Comparison of ENCODE assay signal across 8 cellular contexts in genomic region chr4:10006236-10006603, GRCh38. TPM values are rescaled to one million over a fixed set of nuclear protein-coding genes. Genes with fewer than 3 reads are reported as not detected.
DNase-seq lines count a peak whose midpoint lies in the region; ATAC-seq and TF ChIP-seq lines count a peak whose summit lies in the region.

No MANE protein-coding gene starts in this region.

- no peak overlapping the region for H3K27ac ChIP-seq in A673 (ENCODE audit: low read depth, low read length, poor library complexity, severe bottlenecking)

- H3K9ac ChIP-seq in mucosa of stomach (ENCODE audit: low read length), result peak overlapping the region; percentile 54

- POLR2A ChIA-PET in A673 (lab: Charles Lee; ENCODE audit: low non-redundant PET), result no interaction called here

- H3K36me3 ChIP-seq in A673 (ENCODE audit: insufficient read depth, low read length, poor library complexity, severe bottlenecking) (no peaks in the 10 kb centered on the region), mucosa of stomach (ENCODE audit: control insufficient read depth, insufficient read depth, low read length) (no peaks in the 10 kb centered on the region)

- no peaks in the 10 kb centered on the region for H3K9me3 ChIP-seq in A673 (ENCODE audit: low read depth, low read length, poor library complexity, severe bottlenecking)
- no peaks in the 10 kb centered on the region for H3K9me3 ChIP-seq in mucosa of stomach (ENCODE audit: control insufficient read depth, low read length)

- TF ChIP-seq CTCF in A673 (conservative IDR thresholded peaks at IDR 0.05; ENCODE audit: low read depth, low read length), result no peak

- H3K27me3 ChIP-seq in A673 (replicated peaks; ENCODE audit: insufficient read depth, low read depth, low read length, poor library complexity) (peaks cover 5% of the 10 kb centered on the region), mucosa of stomach (ENCODE audit: control insufficient read depth, insufficient read depth, low read length) (no peaks in the 10 kb centered on the region)

- peak; percentile 15 for DNase-seq in A673 (ENCODE audit: low spot score)
- peak; percentile 88 for DNase-seq in NCI-H2029 (lab: John Stamatoyannopoulos, UW)
- DNase-seq in dermis blood vessel endothelial cell, result peak; percentile 86
- DNase-seq in posterior cingulate gyrus, result no peak
- DNase-seq in activated CD8-positive, alpha-beta memory T cell treated with anti-CD3 and anti-CD28 coated beads for 24 hours, result no peak

- CTCF ChIA-PET in A673 (lab: Charles Lee), result no interaction called here

- intact Hi-C loops in A673 (cut with micrococcal nuclease; ENCODE audit: unreplicated experiment), result no loop called here
- intact Hi-C loops in posterior cingulate gyrus (cut with DNase I), result no loop called here

- no TSS peak for BruUV-seq in A673 (replicated peaks; lab: Mats Ljungman, UMichigan)

- H3K4me3 ChIP-seq in A673 (ENCODE audit: low read depth, low read length, poor library complexity, severe bottlenecking), result no peak overlapping the region
- peak overlapping the region; percentile 2 for H3K4me3 ChIP-seq in mucosa of stomach (ENCODE audit: low read length)

- peak; percentile 38 for ATAC-seq in GM19452 (IDR thresholded peaks at IDR 0.05; ENCODE audit: unreplicated experiment)
- no peak for ATAC-seq in HG03045 (IDR thresholded peaks at IDR 0.05; ENCODE audit: unreplicated experiment)

- H3K4me1 ChIP-seq in A673 (ENCODE audit: insufficient read depth, low read length, poor library complexity, severe bottlenecking), result no peaks in the 10 kb centered on the region
- H3K4me1 ChIP-seq in mucosa of stomach (ENCODE audit: control insufficient read depth, insufficient read depth, low read length), result peaks cover 64% of the 10 kb centered on the region

RNA-seq across cellular contexts. Expression of gene SLC2A9, which starts 15.1 kb away (rescaled TPM):
- total RNA-seq in A673 (2021), result not detected in 2 replicates
- 0.74 and 2.9 TPM in 2 replicates for total RNA-seq in dermis blood vessel endothelial cell

Comparison
In these comparisons a context has a peak if more than half of its experiments do, and no peak if none do; other contexts are left out.
1. DNase-seq: peak in A673 (single experiment), NCI-H2029 (single experiment) and dermis blood vessel endothelial cell (single experiment); none in posterior cingulate gyrus (0 of 10) and activated CD8-positive, alpha-beta memory T cell treated with anti-CD3 and anti-CD28 coated beads for 24 hours (single experiment).